In the genomic region with DNA sequence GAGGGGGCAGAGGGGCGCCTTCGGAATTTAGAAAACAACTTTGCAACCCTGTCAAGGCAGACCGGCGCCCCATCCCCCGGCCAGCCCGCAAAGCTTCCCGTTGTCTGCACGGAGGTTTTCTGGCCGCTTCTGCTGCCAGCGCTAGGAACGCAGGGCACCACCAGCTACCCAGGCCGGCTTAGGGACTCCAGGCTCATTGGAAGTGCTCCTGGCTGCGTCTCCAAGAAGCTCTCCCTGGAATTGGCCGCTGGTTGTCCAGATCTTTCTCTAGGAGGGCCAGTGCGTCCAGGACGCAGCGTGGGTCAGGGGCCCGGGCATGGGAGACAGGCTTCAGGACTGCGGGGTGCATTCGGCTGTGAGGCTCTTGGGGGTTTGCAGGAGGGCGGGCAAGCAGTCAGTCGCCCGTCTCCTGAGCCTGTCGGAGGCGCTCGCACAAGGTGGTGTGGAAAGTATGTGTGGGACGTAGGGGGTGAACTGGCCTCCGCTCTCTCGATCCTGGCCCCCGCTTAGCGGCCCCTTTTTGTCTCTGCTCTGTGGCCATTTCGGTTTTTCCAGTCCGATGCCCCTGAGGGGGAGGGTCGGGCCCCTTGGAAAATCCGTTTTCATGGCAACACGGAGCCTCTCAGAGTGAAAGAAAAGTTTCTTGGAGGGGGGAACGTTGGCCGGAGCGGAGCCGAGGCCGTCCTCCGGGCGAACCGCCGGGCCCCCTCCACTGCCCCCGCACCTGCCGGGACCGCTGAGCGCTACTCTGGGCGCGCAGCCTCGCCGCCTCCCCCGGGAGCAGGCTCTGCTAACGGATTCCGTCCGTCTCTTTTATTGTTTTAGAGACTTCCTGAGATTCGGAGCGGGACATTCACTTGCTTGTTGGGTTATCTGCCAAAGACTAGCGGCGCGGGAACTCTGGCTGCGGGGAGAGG, we compare ENCODE assay signal across 1 cellular context.
TF ChIP-seq lines count a peak whose summit lies in the region.

No MANE protein-coding gene starts in this region.

TF ChIP-seq in SK-N-SH treated with all-trans-retinoic acid at 6 μM for 48 hours, 23 proteins besides CTCF, POLR2A, EP300 and RAD21 (continued from another document):
- no peak for TF ChIP-seq CSRNP3 (CRISPR knock-in tag; IDR thresholded peaks at IDR 0.05)
- no peak for TF ChIP-seq ZFP3 (CRISPR knock-in tag; IDR thresholded peaks at IDR 0.05)
- TF ChIP-seq ZC3H10 (CRISPR knock-in tag; IDR thresholded peaks at IDR 0.05): no peak
- no peak for TF ChIP-seq GLIS3 (CRISPR knock-in tag; IDR thresholded peaks at IDR 0.05)
- TF ChIP-seq, protein P1, sequence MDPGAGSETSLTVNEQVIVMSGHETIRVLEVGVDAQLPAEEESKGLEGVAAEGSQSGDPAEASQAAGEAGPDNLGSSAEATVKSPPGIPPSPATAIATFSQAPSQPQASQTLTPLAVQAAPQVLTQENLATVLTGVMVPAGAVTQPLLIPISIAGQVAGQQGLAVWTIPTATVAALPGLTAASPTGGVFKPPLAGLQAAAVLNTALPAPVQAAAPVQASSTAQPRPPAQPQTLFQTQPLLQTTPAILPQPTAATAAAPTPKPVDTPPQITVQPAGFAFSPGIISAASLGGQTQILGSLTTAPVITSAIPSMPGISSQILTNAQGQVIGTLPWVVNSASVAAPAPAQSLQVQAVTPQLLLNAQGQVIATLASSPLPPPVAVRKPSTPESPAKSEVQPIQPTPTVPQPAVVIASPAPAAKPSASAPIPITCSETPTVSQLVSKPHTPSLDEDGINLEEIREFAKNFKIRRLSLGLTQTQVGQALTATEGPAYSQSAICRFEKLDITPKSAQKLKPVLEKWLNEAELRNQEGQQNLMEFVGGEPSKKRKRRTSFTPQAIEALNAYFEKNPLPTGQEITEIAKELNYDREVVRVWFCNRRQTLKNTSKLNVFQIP (CRISPR knock-in tag; IDR thresholded peaks at IDR 0.05; ENCODE audit: borderline replicate concordance, low read depth): no peak
- TF ChIP-seq ESRRG (CRISPR knock-in tag; IDR thresholded peaks at IDR 0.05): no peak
